Comparison of ENCODE assay signal across 1 cellular context in genomic region chr17:39636927-39637736, GRCh38.
TF ChIP-seq lines count a peak whose summit lies in the region.

Gene STARD3, plus strand, starts transcription at chr17:39637144. Its CDS starts 16,388 bp downstream, at chr17:39653532.

TF ChIP-seq in K562, 482 proteins besides CTCF, POLR2A, EP300 and RAD21 (continued from another document and continues in another):
- TF ChIP-seq MITF (IDR thresholded peaks at IDR 0.05) (no peak), CBFA2T3 (IDR thresholded peaks at IDR 0.05) (no peak), ID3 (CRISPR knock-in tag; IDR thresholded peaks at IDR 0.05) (no peak), ID3 (tag; IDR thresholded peaks at IDR 0.05) (no peak), GTF2B (IDR thresholded peaks at IDR 0.05; ENCODE audit: extremely low read depth, insufficient read length) (no peak), MLLT1 (IDR thresholded peaks at IDR 0.05) (no peak), COPS2 (conservative IDR thresholded peaks at IDR 0.05) (no peak), TOE1 (IDR thresholded peaks at IDR 0.05; ENCODE audit: borderline replicate concordance) (peak; percentile 67; the same call in 1 of the 2 replicates), TOE1 (CRISPR knock-in tag; IDR thresholded peaks at IDR 0.05; ENCODE audit: borderline replicate concordance, low read depth) (no peak), PHF8 (IDR thresholded peaks at IDR 0.05; ENCODE audit: borderline replicate concordance, low read length) (peak; percentile 86; the same call in 1 of the 2 replicates), NFIC (IDR thresholded peaks at IDR 0.05) (peak; percentile 44), U2AF1 (optimal IDR thresholded peaks at IDR 0.05; ENCODE audit: low read depth, low read length) (no peak), ZNF146 (CRISPR knock-in tag; IDR thresholded peaks at IDR 0.05; ENCODE audit: unreplicated experiment) (no peak), POU5F1 (IDR thresholded peaks at IDR 0.05; ENCODE audit: borderline replicate concordance, low read depth, low read length, partially characterized antibody) (no peak), ZNF212 (CRISPR knock-in tag; IDR thresholded peaks at IDR 0.05) (no peak), ZNF274 (IDR thresholded peaks at IDR 0.05; ENCODE audit: borderline replicate concordance, low read depth, low read length) (no peak), ZBTB11 (CRISPR knock-in tag; IDR thresholded peaks at IDR 0.05) (peak in 2 of 3 experiments; percentile 92 to 99; a peak in 5 of 6 replicates), ZNF764 (CRISPR knock-in tag; IDR thresholded peaks at IDR 0.05; ENCODE audit: low read depth) (no peak), NFATC3 (IDR thresholded peaks at IDR 0.05) (no peak), ZFPM2 (CRISPR knock-in tag; IDR thresholded peaks at IDR 0.05) (no peak), DDX20 (tag; IDR thresholded peaks at IDR 0.05; ENCODE audit: low read depth) (no peak), NCOA2 (IDR thresholded peaks at IDR 0.05; ENCODE audit: partially characterized antibody in 2 of 2) (no peak), ZNF561 (CRISPR knock-in tag; conservative IDR thresholded peaks at IDR 0.05) (no peak), ZFP36 (IDR thresholded peaks at IDR 0.05; ENCODE audit: low read depth, low read length, partially characterized antibody) (no peak), DEAF1 (CRISPR knock-in tag; IDR thresholded peaks at IDR 0.05) (no peak), TSHZ1 (CRISPR knock-in tag; IDR thresholded peaks at IDR 0.05) (no peak), SREBF2 (CRISPR knock-in tag; IDR thresholded peaks at IDR 0.05) (no peak), MEF2A (IDR thresholded peaks at IDR 0.05; ENCODE audit: control insufficient read depth, low read depth, low read length) (no peak), EGR1 (conservative IDR thresholded peaks at IDR 0.05) (peak; percentile 57), TAF1 (IDR thresholded peaks at IDR 0.05; ENCODE audit: control insufficient read depth, extremely low read depth, insufficient read depth, low read length, severe bottlenecking) (peak; percentile 72), SP1 (CRISPR knock-in tag; IDR thresholded peaks at IDR 0.05) (peak; percentile 60; the same call in 1 of the 2 replicates), NR2F6 (CRISPR knock-in tag; IDR thresholded peaks at IDR 0.05) (no peak), ZBTB49 (CRISPR knock-in tag; IDR thresholded peaks at IDR 0.05; ENCODE audit: borderline replicate concordance) (no peak), GABPA (tag; conservative IDR thresholded peaks at IDR 0.05; ENCODE audit: low read depth) (peak; percentile 96), MYBL2 (IDR thresholded peaks at IDR 0.05; ENCODE audit: low read depth) (no peak), MYBL2 (CRISPR knock-in tag; IDR thresholded peaks at IDR 0.05; ENCODE audit: borderline replicate concordance) (no peak), ZFP30 (CRISPR knock-in tag; IDR thresholded peaks at IDR 0.05; ENCODE audit: borderline replicate concordance) (no peak), ZNF699 (CRISPR knock-in tag; IDR thresholded peaks at IDR 0.05; ENCODE audit: insufficient replicate concordance) (no peak), HCFC1 (IDR thresholded peaks at IDR 0.05; ENCODE audit: low read depth, low read length) (peak; percentile 77), MTA2 (IDR thresholded peaks at IDR 0.05; ENCODE audit: low read depth) (no peak), PHF21A (IDR thresholded peaks at IDR 0.05; ENCODE audit: borderline replicate concordance, low read depth) (peak; percentile 47; the same call in 1 of the 2 replicates), BDP1 (IDR thresholded peaks at IDR 0.05; ENCODE audit: insufficient read depth, insufficient read length) (no peak), CCNT2 (IDR thresholded peaks at IDR 0.05; ENCODE audit: borderline replicate concordance, extremely low read depth, insufficient read length, low read depth, low read length) (peak; percentile 66), HSF4 (CRISPR knock-in tag; IDR thresholded peaks at IDR 0.05; ENCODE audit: borderline replicate concordance) (no peak), EP400 (IDR thresholded peaks at IDR 0.05) (peak; percentile 85), EHMT2 (IDR thresholded peaks at IDR 0.05) (no peak), ZNF77 (CRISPR knock-in tag; IDR thresholded peaks at IDR 0.05) (no peak), PRDM10 (IDR thresholded peaks at IDR 0.05; ENCODE audit: partially characterized antibody) (peak; percentile 84)
